In genomic region chr11:112732031-112732430, GRCh38 we compare ENCODE assay signal across 35 cellular contexts.
"Had no signal": no experiment of that assay in that cellular context is flagged by ENCODE, and none has a peak within 500 bp of the region (broad histone marks: within the 10 kb centered on the region; RNA-seq: fewer than 3 reads in every experiment).

No MANE protein-coding gene starts in this region.

- H3K27me3 ChIP-seq: MG63 had no signal

- H3K4me3 ChIP-seq: MG63 had no signal

- H3K4me2 ChIP-seq: KMS-11 had no signal

- H3K9ac ChIP-seq: KMS-11 had no signal

- DNase-seq: Karpas-422, Kasumi-1, KBM-7, KG1, MG63, MM.1S, MV-4-11, NCI-H1048, NCI-H1092, NCI-H1092 treated with DMSO at 0.1 percent for 48 hours, NCI-H1105, NCI-H1105 treated with DMSO at 0.1 percent for 48 hours, NCI-H1417, NCI-H1417 treated with DMSO at 0.1 percent for 48 hours, NCI-H1436, NCI-H1436 treated with DMSO at 0.1 percent for 48 hours, NCI-H146, NCI-H1694, NCI-H1694 treated with DMSO at 0.1 percent for 48 hours, NCI-H187, NCI-H187 treated with DMSO at 0.1 percent for 48 hours, NCI-H1930, NCI-H2029, NCI-H2029 treated with DMSO at 0.1 percent for 48 hours, NCI-H2081, NCI-H2081 treated with DMSO at 0.1 percent for 48 hours, NCI-H2107, NCI-H2171, NCI-H2171 treated with DMSO at 0.1 percent for 48 hours, NCI-H2227 treated with DMSO at 0.1 percent for 48 hours, NCI-H226, NCI-H345, NCI-H446, NCI-H446 treated with DMSO at 0.1 percent for 48 hours had no signal

- H3K36me3 ChIP-seq: MG63 had no signal

- H3K27ac ChIP-seq: KMS-11 had no signal

- H3K9me3 ChIP-seq: MG63 had no signal
